Comparison of ENCODE assay signal across 8 cellular contexts in the genomic region with DNA sequence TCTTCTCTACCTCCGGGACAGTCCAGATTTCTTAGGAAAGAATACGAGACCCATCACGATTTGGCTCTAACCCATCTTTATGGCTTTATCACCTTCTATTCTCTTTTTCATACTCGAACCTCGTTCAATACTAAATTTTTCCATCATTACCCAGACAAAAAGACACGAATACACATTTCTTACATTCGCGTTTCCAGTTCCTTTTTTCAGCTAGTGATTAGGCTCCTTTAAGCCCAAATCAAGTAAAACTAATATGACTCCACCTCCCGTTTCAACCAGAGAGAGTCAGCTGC. TPM values are rescaled to one million over a fixed set of nuclear protein-coding genes. Genes with fewer than 3 reads are reported as not detected.
DNase-seq lines count a peak whose midpoint lies in the region; ATAC-seq, FAIRE-seq and TF ChIP-seq lines count a peak whose summit lies in the region.

No MANE protein-coding gene starts in this region.

- no peak for TF ChIP-seq EP300 in HepG2 (IDR thresholded peaks at IDR 0.05; ENCODE audit: low read depth in 2 of 2, low read length in 2 of 2)
- no peak for TF ChIP-seq EP300 in HepG2 (CRISPR knock-in tag; IDR thresholded peaks at IDR 0.05; ENCODE audit: borderline replicate concordance)

- H3K27me3 ChIP-seq in ascending aorta (no peaks in the 10 kb centered on the region), HepG2 (ENCODE audit: control insufficient read depth in 1 of 2, insufficient read depth in 2 of 2, low read length in 2 of 2) (no peaks in the 10 kb centered on the region), thymus (ENCODE audit: control insufficient read depth, insufficient read depth) (no peaks in the 10 kb centered on the region)

- peak overlapping the region; percentile 85 to 87 for H3K27ac ChIP-seq in ascending aorta
- peak overlapping the region; percentile 93 for H3K27ac ChIP-seq in HepG2 (ENCODE audit: extremely low read length, insufficient read depth, low read length)
- H3K27ac ChIP-seq in thymus (ENCODE audit: low read depth): peak overlapping the region; percentile 89

- H3K4me3 ChIP-seq in ascending aorta (peak overlapping the region; percentile 84 to 98), HepG2 (replicated peaks in 1 of 3; ENCODE audit: insufficient read depth in 1 of 3, low read depth in 2 of 3, low read length in 3 of 3) (peak overlapping the region; percentile 79 to 90 (median 81)), thymus (ENCODE audit: low read length) (peak overlapping the region; percentile 71)

- intact Hi-C loops in ascending aorta (cut with DNase I) (loop anchor here (2.0 kb wide), 1 partner anchor 18 kb away; a partner anchor contains a TSS), HepG2 (cut with micrococcal nuclease; ENCODE audit: unreplicated experiment) (loop anchor here (2.0 to 5.0 kb wide), 2 partner anchors 18 to 75 kb away; a partner anchor contains a TSS)

- TSS peak; percentile 53 for BruUV-seq in HepG2 (replicated peaks; lab: Mats Ljungman, UMichigan)

- no peaks in the 10 kb centered on the region for H3K27me3 Mint-ChIP-seq in activated CD8-positive, alpha-beta memory T cell treated with anti-CD3 and anti-CD28 coated beads, Interleukin-2, amount 10 ng/mL, durations not matched to agents 7 days and 5 days

- FAIRE-seq in HepG2 (lab: Jason Lieb, UNC) (no peak), frontal cortex (lab: Jason Lieb, UNC) (no peak)

- no peaks in the 10 kb centered on the region for H4K20me1 ChIP-seq in HepG2 (ENCODE audit: insufficient read depth, low read length)

- H3K36me3 Mint-ChIP-seq in activated CD8-positive, alpha-beta memory T cell treated with anti-CD3 and anti-CD28 coated beads, Interleukin-2, amount 10 ng/mL, durations not matched to agents 7 days and 5 days: peaks cover 30% of the 10 kb centered on the region

- peak; percentile 3 for ATAC-seq in activated CD8-positive, alpha-beta memory T cell treated with anti-CD3 and anti-CD28 coated beads, Interleukin-2, amount 10 ng/mL, durations not matched to agents 7 days and 5 days
- ATAC-seq in HepG2 (no peak), HG03159 (IDR thresholded peaks at IDR 0.05; ENCODE audit: unreplicated experiment) (no peak)

- TF ChIP-seq RAD21 in HepG2 (CRISPR knock-in tag; IDR thresholded peaks at IDR 0.05): no peak

- H3K27ac Mint-ChIP-seq in activated CD8-positive, alpha-beta memory T cell treated with anti-CD3 and anti-CD28 coated beads, Interleukin-2, amount 10 ng/mL, durations not matched to agents 7 days and 5 days: peak overlapping the region; percentile 99

- TF ChIP-seq CTCF in ascending aorta (IDR thresholded peaks at IDR 0.05) (no peak), HepG2 (CRISPR knock-in tag; IDR thresholded peaks at IDR 0.05) (no peak)

- CTCF ChIA-PET in activated CD8-positive, alpha-beta memory T cell treated with anti-CD3 and anti-CD28 coated beads, Interleukin-2, amount 10 ng/mL, durations not matched to agents 7 days and 5 days (lab: Charles Lee): interaction anchor here (0.7 to 2.7 kb wide), 6 partner anchors 9 to 437 kb away, joined by 3 to 14 read pairs (median 6); a partner anchor contains a TSS
- CTCF ChIA-PET in HepG2 (lab: Yijun Ruan, JAX; ENCODE audit: low intra/inter-chr PET ratio, low total read pairs): no interaction called here

- 1% methylated on average over 9 of the region's 9 CpGs for WGBS in HepG2 (ENCODE audit: low lambda C conversion rate)
- WGBS in thymus: 5% methylated on average over 9 of the region's 9 CpGs

- H3K4me1 Mint-ChIP-seq in activated CD8-positive, alpha-beta memory T cell treated with anti-CD3 and anti-CD28 coated beads, Interleukin-2, amount 10 ng/mL, durations not matched to agents 7 days and 5 days: peaks cover 32% of the 10 kb centered on the region

- no peak for TF ChIP-seq POLR2A in HepG2 (IDR thresholded peaks at IDR 0.05; ENCODE audit: insufficient read depth in 1 of 2, low read depth in 2 of 2, low read length in 2 of 2)

- H3K36me3 ChIP-seq in ascending aorta (peaks cover 8 to 21% of the 10 kb centered on the region in 2 donors), HepG2 (replicated peaks in 1 of 2; ENCODE audit: control insufficient read depth in 1 of 2, insufficient read depth in 2 of 2, low read length in 2 of 2) (peaks cover 3 to 13% of the 10 kb centered on the region in 2 experiments; a peak in 2 of 5 replicates), thymus (ENCODE audit: control insufficient read depth, insufficient read depth) (peaks cover 6% of the 10 kb centered on the region)

- H3K79me2 ChIP-seq in HepG2 (ENCODE audit: insufficient read depth, low read length): peaks cover 34% of the 10 kb centered on the region

- peak overlapping the region; percentile 100 for H3K4me3 Mint-ChIP-seq in activated CD8-positive, alpha-beta memory T cell treated with anti-CD3 and anti-CD28 coated beads, Interleukin-2, amount 10 ng/mL, durations not matched to agents 7 days and 5 days

- no peaks in the 10 kb centered on the region for H3K9me3 Mint-ChIP-seq in activated CD8-positive, alpha-beta memory T cell treated with anti-CD3 and anti-CD28 coated beads, Interleukin-2, amount 10 ng/mL, durations not matched to agents 7 days and 5 days (ENCODE audit: low read depth)

- POLR2A ChIA-PET in HepG2 (lab: Yijun Ruan, JAX): interaction anchor here (0.6 to 5.2 kb wide), 18 partner anchors 8 to 557 kb away, joined by 3 to 64 read pairs (median 4); a partner anchor contains a TSS

- H3K4me2 ChIP-seq in HepG2 (ENCODE audit: low read depth, low read length): peak overlapping the region; percentile 76

- in situ Hi-C loops in HepG2 (cut with HindIII; ENCODE audit: extremely low pct_ligation_motif_present, low pct_unique_long_range_greater_than_20kb): no loop called here

- no peak for DNase-seq in activated CD8-positive, alpha-beta memory T cell treated with anti-CD3 and anti-CD28 coated beads, Interleukin-2, amount 10 ng/mL, durations not matched to agents 7 days and 5 days
- DNase-seq in activated CD8-positive, alpha-beta memory T cell treated with anti-CD3 and anti-CD28 coated beads for 24 hours: no peak
- DNase-seq in ascending aorta (ENCODE audit: low spot score in 2 of 2) (no peak), HepG2 (ENCODE audit: low spot score) (no peak), frontal cortex (ENCODE audit: low spot score in 2 of 2) (no peak)
- DNase-seq in activated effector memory CD4-positive, alpha-beta T cell treated with Interleukin-2 at 50 U/mL for 16 hours: no peak

- peak overlapping the region; percentile 91 for H3K9ac ChIP-seq in HepG2 (ENCODE audit: insufficient read depth, low read depth, low read length)

- H2AFZ ChIP-seq in HepG2 (ENCODE audit: low read length): no peak overlapping the region

- H3K9me3 ChIP-seq in ascending aorta (no peaks in the 10 kb centered on the region), HepG2 (ENCODE audit: low read length) (no peaks in the 10 kb centered on the region), thymus (ENCODE audit: control insufficient read depth) (no peaks in the 10 kb centered on the region)

- peaks cover 0 to 3% of the 10 kb centered on the region in 2 donors for H3K4me1 ChIP-seq in ascending aorta
- peaks cover 11% of the 10 kb centered on the region for H3K4me1 ChIP-seq in HepG2 (ENCODE audit: insufficient read depth, low read length)
- H3K4me1 ChIP-seq in thymus (ENCODE audit: control insufficient read depth, insufficient read depth, low read length): peaks cover 8% of the 10 kb centered on the region

RNA-seq across cellular contexts. Expression of a gene that starts 0.5 kb away (rescaled TPM):
- 10 to 100 TPM in 1 of 2 experiments, 1 to 10 TPM in 1; 9.4 to 11.7 TPM for total RNA-seq in activated CD8-positive, alpha-beta memory T cell treated with anti-CD3 and anti-CD28 coated beads, Interleukin-2, amount 10 ng/mL, durations not matched to agents 7 days and 5 days
- total RNA-seq in ascending aorta: 2.0 TPM
- total RNA-seq in HepG2 (2016; rRNA removed; fragmentation: Illumina TruSeq; extraction: Trizol): 7.1 and 12.1 TPM in 2 replicates
- 0.71 and 0.79 TPM in 2 replicates for total RNA-seq in HepG2 (2016; cell fraction: cytosol; rRNA removed; fragmentation: Illumina TruSeq; extraction: Trizol; ENCODE audit: low read depth)
- 7.5 and 12.8 TPM in 2 replicates for total RNA-seq in HepG2 (2016; cell fraction: insoluble cytoplasmic fraction; rRNA removed; fragmentation: Illumina TruSeq; extraction: Trizol)
- total RNA-seq in HepG2 (2016; cell fraction: membrane; rRNA removed; fragmentation: Illumina TruSeq; extraction: Trizol): 4.7 and 5.8 TPM in 2 replicates
- total RNA-seq in HepG2 (2016; cell fraction: nucleus; rRNA removed; fragmentation: Illumina TruSeq; extraction: Trizol): 8.0 and 8.5 TPM in 2 replicates
- polyA plus RNA-seq in HepG2 (2011; rRNA removed): 3.1 and 3.7 TPM in 2 replicates
- 1.4 and 2.4 TPM in 2 replicates for polyA plus RNA-seq in HepG2 (2011; cell fraction: cytosol; rRNA removed)
- polyA plus RNA-seq in HepG2 (2011; cell fraction: nucleus; rRNA removed): 1.4 and 1.7 TPM in 2 replicates
- polyA plus RNA-seq in HepG2 (2012): 4.6 and 5.1 TPM in 2 replicates
- 0.24 and 0.41 TPM in 2 replicates for polyA plus RNA-seq in HepG2 (2016; cell fraction: cytosol; fragmentation: Illumina TruSeq; extraction: Trizol; ENCODE audit: low read depth)
- 7.6 and 8.7 TPM in 2 replicates for polyA plus RNA-seq in HepG2 (2016; cell fraction: insoluble cytoplasmic fraction; fragmentation: Illumina TruSeq; extraction: Trizol; ENCODE audit: low read depth)
- polyA plus RNA-seq in HepG2 (2016; cell fraction: membrane; fragmentation: Illumina TruSeq; extraction: Trizol; ENCODE audit: low read depth): 1.8 and 2.0 TPM in 2 replicates
- polyA plus RNA-seq in HepG2 (2016; cell fraction: nucleus; fragmentation: Illumina TruSeq; extraction: Trizol; ENCODE audit: insufficient read depth, low read depth): 5.8 and 6.5 TPM in 2 replicates
- 3.1 and 9.0 TPM in 2 replicates for polyA minus RNA-seq in HepG2 (2011; rRNA and poly(A)+ RNA removed; ENCODE audit: low replicate concordance)
- 4.4 and 5.2 TPM in 2 replicates for polyA minus RNA-seq in HepG2 (2011; cell fraction: cytosol; rRNA and poly(A)+ RNA removed)
- 12.3 and 14.2 TPM in 2 replicates for polyA minus RNA-seq in HepG2 (2011; cell fraction: nucleus; rRNA and poly(A)+ RNA removed)
- polyA plus RNA-seq in thymus: 9.1 TPM
- 99.5 TPM for total RNA-seq in frontal cortex

RNA-seq across cellular contexts. Expression of a gene that starts 7.5 kb away (rescaled TPM):
- 10 to 100 TPM; 49.7 to 53.7 TPM for total RNA-seq in activated CD8-positive, alpha-beta memory T cell treated with anti-CD3 and anti-CD28 coated beads, Interleukin-2, amount 10 ng/mL, durations not matched to agents 7 days and 5 days
- total RNA-seq in ascending aorta: 25.1 TPM
- total RNA-seq in HepG2 (2016; rRNA removed; fragmentation: Illumina TruSeq; extraction: Trizol): 36.4 and 42.5 TPM in 2 replicates
- 65.6 and 66.4 TPM in 2 replicates for total RNA-seq in HepG2 (2016; cell fraction: cytosol; rRNA removed; fragmentation: Illumina TruSeq; extraction: Trizol; ENCODE audit: low read depth)
- 36.3 and 43.9 TPM in 2 replicates for total RNA-seq in HepG2 (2016; cell fraction: insoluble cytoplasmic fraction; rRNA removed; fragmentation: Illumina TruSeq; extraction: Trizol)
- 72.8 and 85.3 TPM in 2 replicates for total RNA-seq in HepG2 (2016; cell fraction: membrane; rRNA removed; fragmentation: Illumina TruSeq; extraction: Trizol)
- total RNA-seq in HepG2 (2016; cell fraction: nucleus; rRNA removed; fragmentation: Illumina TruSeq; extraction: Trizol): 23.9 and 31.0 TPM in 2 replicates
- polyA plus RNA-seq in HepG2 (2011; rRNA removed): 20.3 and 21.0 TPM in 2 replicates
- 10.8 and 15.8 TPM in 2 replicates for polyA plus RNA-seq in HepG2 (2011; cell fraction: cytosol; rRNA removed)
- 15.4 and 17.1 TPM in 2 replicates for polyA plus RNA-seq in HepG2 (2011; cell fraction: nucleus; rRNA removed)
- polyA plus RNA-seq in HepG2 (2012): 15.7 and 18.2 TPM in 2 replicates
- polyA plus RNA-seq in HepG2 (2016; cell fraction: cytosol; fragmentation: Illumina TruSeq; extraction: Trizol; ENCODE audit: low read depth): 56.4 and 58.0 TPM in 2 replicates
- 19.2 and 20.4 TPM in 2 replicates for polyA plus RNA-seq in HepG2 (2016; cell fraction: insoluble cytoplasmic fraction; fragmentation: Illumina TruSeq; extraction: Trizol; ENCODE audit: low read depth)
- 45.4 and 46.9 TPM in 2 replicates for polyA plus RNA-seq in HepG2 (2016; cell fraction: membrane; fragmentation: Illumina TruSeq; extraction: Trizol; ENCODE audit: low read depth)
- polyA plus RNA-seq in HepG2 (2016; cell fraction: nucleus; fragmentation: Illumina TruSeq; extraction: Trizol; ENCODE audit: insufficient read depth, low read depth): 23.5 and 27.5 TPM in 2 replicates
- 64.1 and 186 TPM in 2 replicates for polyA minus RNA-seq in HepG2 (2011; rRNA and poly(A)+ RNA removed; ENCODE audit: low replicate concordance)
- 41.2 and 49.7 TPM in 2 replicates for polyA minus RNA-seq in HepG2 (2011; cell fraction: cytosol; rRNA and poly(A)+ RNA removed)
- polyA minus RNA-seq in HepG2 (2011; cell fraction: nucleus; rRNA and poly(A)+ RNA removed): 55.0 and 73.7 TPM in 2 replicates
- 14.7 TPM for polyA plus RNA-seq in thymus
- 109 TPM for total RNA-seq in frontal cortex

RNA-seq across cellular contexts. Expression of a gene that starts 18.7 kb away (rescaled TPM):
- 1 to 10 TPM; 7.7 to 9.0 TPM for total RNA-seq in activated CD8-positive, alpha-beta memory T cell treated with anti-CD3 and anti-CD28 coated beads, Interleukin-2, amount 10 ng/mL, durations not matched to agents 7 days and 5 days
- 0.96 TPM for total RNA-seq in ascending aorta
- 4.5 and 5.6 TPM in 2 replicates for total RNA-seq in HepG2 (2016; rRNA removed; fragmentation: Illumina TruSeq; extraction: Trizol)
- 0.91 and 1.1 TPM in 2 replicates for total RNA-seq in HepG2 (2016; cell fraction: cytosol; rRNA removed; fragmentation: Illumina TruSeq; extraction: Trizol; ENCODE audit: low read depth)
- total RNA-seq in HepG2 (2016; cell fraction: insoluble cytoplasmic fraction; rRNA removed; fragmentation: Illumina TruSeq; extraction: Trizol): 3.7 and 5.1 TPM in 2 replicates
- 5.1 and 5.8 TPM in 2 replicates for total RNA-seq in HepG2 (2016; cell fraction: membrane; rRNA removed; fragmentation: Illumina TruSeq; extraction: Trizol)
- 7.5 and 7.6 TPM in 2 replicates for total RNA-seq in HepG2 (2016; cell fraction: nucleus; rRNA removed; fragmentation: Illumina TruSeq; extraction: Trizol)
- 7.6 and 8.6 TPM in 2 replicates for polyA plus RNA-seq in HepG2 (2011; rRNA removed)
- 3.1 and 4.8 TPM in 2 replicates for polyA plus RNA-seq in HepG2 (2011; cell fraction: cytosol; rRNA removed)
- 11.5 and 14.4 TPM in 2 replicates for polyA plus RNA-seq in HepG2 (2011; cell fraction: nucleus; rRNA removed)
- polyA plus RNA-seq in HepG2 (2012): 6.4 and 7.2 TPM in 2 replicates
- polyA plus RNA-seq in HepG2 (2016; cell fraction: cytosol; fragmentation: Illumina TruSeq; extraction: Trizol; ENCODE audit: low read depth): 1.0 and 1.1 TPM in 2 replicates
- 5.4 and 6.1 TPM in 2 replicates for polyA plus RNA-seq in HepG2 (2016; cell fraction: insoluble cytoplasmic fraction; fragmentation: Illumina TruSeq; extraction: Trizol; ENCODE audit: low read depth)
- polyA plus RNA-seq in HepG2 (2016; cell fraction: membrane; fragmentation: Illumina TruSeq; extraction: Trizol; ENCODE audit: low read depth): 3.6 and 4.2 TPM in 2 replicates
- polyA plus RNA-seq in HepG2 (2016; cell fraction: nucleus; fragmentation: Illumina TruSeq; extraction: Trizol; ENCODE audit: insufficient read depth, low read depth): 14.7 and 15.0 TPM in 2 replicates
- 3.1 and 7.6 TPM in 2 replicates for polyA minus RNA-seq in HepG2 (2011; rRNA and poly(A)+ RNA removed; ENCODE audit: low replicate concordance)
- 5.6 TPM in 2 replicates for polyA minus RNA-seq in HepG2 (2011; cell fraction: cytosol; rRNA and poly(A)+ RNA removed)
- polyA minus RNA-seq in HepG2 (2011; cell fraction: nucleus; rRNA and poly(A)+ RNA removed): 9.1 and 14.3 TPM in 2 replicates
- 7.0 TPM for polyA plus RNA-seq in thymus
- total RNA-seq in frontal cortex: 9.8 TPM

RNA-seq across cellular contexts. Expression of a gene that starts 28.2 kb away (rescaled TPM):
- 10 to 100 TPM; 24.2 to 27.0 TPM for total RNA-seq in activated CD8-positive, alpha-beta memory T cell treated with anti-CD3 and anti-CD28 coated beads, Interleukin-2, amount 10 ng/mL, durations not matched to agents 7 days and 5 days
- total RNA-seq in ascending aorta (36.5 TPM), HepG2 (2016; rRNA removed; fragmentation: Illumina TruSeq; extraction: Trizol) (19.1 and 26.4 TPM in 2 replicates), frontal cortex (132 TPM)
- total RNA-seq in HepG2 (2016; cell fraction: cytosol; rRNA removed; fragmentation: Illumina TruSeq; extraction: Trizol; ENCODE audit: low read depth): 13.4 and 16.4 TPM in 2 replicates
- 18.5 and 25.1 TPM in 2 replicates for total RNA-seq in HepG2 (2016; cell fraction: insoluble cytoplasmic fraction; rRNA removed; fragmentation: Illumina TruSeq; extraction: Trizol)
- total RNA-seq in HepG2 (2016; cell fraction: membrane; rRNA removed; fragmentation: Illumina TruSeq; extraction: Trizol): 19.5 and 22.5 TPM in 2 replicates
- 33.3 and 38.0 TPM in 2 replicates for total RNA-seq in HepG2 (2016; cell fraction: nucleus; rRNA removed; fragmentation: Illumina TruSeq; extraction: Trizol)
- polyA plus RNA-seq in HepG2 (2011; rRNA removed) (16.8 and 19.3 TPM in 2 replicates), thymus (17.4 TPM)
- 8.0 and 11.1 TPM in 2 replicates for polyA plus RNA-seq in HepG2 (2011; cell fraction: cytosol; rRNA removed)
- polyA plus RNA-seq in HepG2 (2011; cell fraction: nucleus; rRNA removed): 15.5 and 22.2 TPM in 2 replicates
- polyA plus RNA-seq in HepG2 (2012): 16.9 and 17.8 TPM in 2 replicates
- 1.2 TPM in 2 replicates for polyA plus RNA-seq in HepG2 (2016; cell fraction: cytosol; fragmentation: Illumina TruSeq; extraction: Trizol; ENCODE audit: low read depth)
- 20.9 and 23.3 TPM in 2 replicates for polyA plus RNA-seq in HepG2 (2016; cell fraction: insoluble cytoplasmic fraction; fragmentation: Illumina TruSeq; extraction: Trizol; ENCODE audit: low read depth)
- 2.6 and 3.4 TPM in 2 replicates for polyA plus RNA-seq in HepG2 (2016; cell fraction: membrane; fragmentation: Illumina TruSeq; extraction: Trizol; ENCODE audit: low read depth)
- 24.6 and 27.5 TPM in 2 replicates for polyA plus RNA-seq in HepG2 (2016; cell fraction: nucleus; fragmentation: Illumina TruSeq; extraction: Trizol; ENCODE audit: insufficient read depth, low read depth)
- 39.8 and 70.5 TPM in 2 replicates for polyA minus RNA-seq in HepG2 (2011; rRNA and poly(A)+ RNA removed; ENCODE audit: low replicate concordance)
- polyA minus RNA-seq in HepG2 (2011; cell fraction: cytosol; rRNA and poly(A)+ RNA removed): 18.6 and 22.6 TPM in 2 replicates
- polyA minus RNA-seq in HepG2 (2011; cell fraction: nucleus; rRNA and poly(A)+ RNA removed): 105 and 133 TPM in 2 replicates
